Comparison of ENCODE assay signal across 8 cellular contexts in the genomic region with DNA sequence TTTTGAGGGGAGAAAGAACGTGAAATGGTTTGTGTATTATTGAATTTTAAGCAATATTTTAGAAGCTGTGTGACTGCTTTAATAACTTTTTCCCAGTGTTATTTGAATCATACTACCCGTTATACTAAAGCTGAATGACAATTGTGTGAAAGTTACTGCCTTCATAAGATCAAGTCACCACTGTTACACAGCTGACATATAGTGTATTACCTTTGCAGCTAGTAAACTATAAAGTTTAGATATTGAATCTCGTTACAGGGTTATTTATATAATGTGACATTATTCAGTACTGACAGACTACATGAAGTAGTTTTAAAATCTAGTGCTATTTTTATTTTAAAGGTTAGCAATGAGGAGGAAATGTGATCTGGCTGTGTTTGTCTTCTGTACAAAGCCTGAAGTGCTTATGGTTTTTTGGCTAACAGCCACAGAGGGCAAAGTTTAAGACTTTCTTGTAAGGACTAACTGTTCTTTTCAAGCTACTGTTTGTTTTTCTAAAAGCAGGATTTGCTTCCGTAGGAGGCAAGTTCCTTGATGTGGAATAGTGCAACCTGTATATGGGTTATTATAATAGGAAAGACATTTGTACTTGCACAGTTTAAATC.
DNase-seq lines count a peak whose midpoint lies in the region; ATAC-seq, FAIRE-seq and TF ChIP-seq lines count a peak whose summit lies in the region.
"Not testable (repeated sequence)": the region's sequence is repeated elsewhere in the genome, so short reads cannot be mapped to it uniquely, and the experiment has no call there.

No MANE protein-coding gene starts in this region.

- TF ChIP-seq POLR2A in right lobe of liver (IDR thresholded peaks at IDR 0.05); upper lobe of left lung (IDR thresholded peaks at IDR 0.05): not testable (repeated sequence)

- peak; percentile 53 for FAIRE-seq in frontal cortex (lab: Jason Lieb, UNC)

- ATAC-seq in right lobe of liver (peak; percentile 52 to 76 (median 61)), psoas muscle (peak; percentile 65 to 90 (median 76)), upper lobe of left lung (ENCODE audit: low FRiP score in 2 of 2) (peak in 1 of 2 donors; percentile 77)

- not testable (repeated sequence) for H3K36me3 ChIP-seq in SJCRH30, right lobe of liver
- H3K36me3 ChIP-seq in psoas muscle (ENCODE audit: insufficient read depth in 1 of 2, low read depth in 1 of 2) (peaks cover 0 to 19% of the 10 kb centered on the region in 2 donors), upper lobe of left lung (peaks cover 0 to 26% (median 4%) of the 10 kb centered on the region in 4 donors)

- peak in 2 of 4 donors; percentile 71 to 83 for TF ChIP-seq EP300 in upper lobe of left lung (IDR thresholded peaks at IDR 0.05)

- not testable (repeated sequence) for H3K27ac ChIP-seq in SJCRH30, right lobe of liver
- H3K27ac ChIP-seq in psoas muscle = peak overlapping the region; percentile 71
- H3K27ac ChIP-seq in upper lobe of left lung = peak overlapping the region; percentile 61 to 72 (median 69)

- H3K4me3 ChIP-seq in SJCRH30; choroid plexus epithelial cell (ENCODE audit: low read depth, low read length); right lobe of liver; upper lobe of left lung: not testable (repeated sequence)
- peak overlapping the region; percentile 9 for H3K4me3 ChIP-seq in psoas muscle

- peak; percentile 30 for DNase-seq in DMS53 treated with DMSO at 0.1 percent for 48 hours (lab: John Stamatoyannopoulos, UW; ENCODE audit: unreplicated experiment)
- peak; percentile 75 for DNase-seq in LoVo (ENCODE audit: low spot score)
- peak; percentile 30 to 65 for DNase-seq in SJCRH30
- peak; percentile 93 for DNase-seq in choroid plexus epithelial cell (ENCODE audit: low read depth)
- DNase-seq in frontal cortex (ENCODE audit: low spot score in 2 of 2); right lobe of liver; psoas muscle: not testable (repeated sequence)
- DNase-seq in upper lobe of left lung = peak in 1 of 2 donors; percentile 70

- WGBS in right lobe of liver (ENCODE audit: insufficient coverage, low coverage, low lambda C conversion rate, missing lambda C conversion rate) = 53% methylated on average over 4 of the region's 4 CpGs
- WGBS in psoas muscle, 3 donors = 23 to 35% (median 28%) methylated on average over 4 of the region's 4 CpGs
- WGBS in upper lobe of left lung, 2 donors = 32 to 45% methylated on average over 4 of the region's 4 CpGs

- H3K27me3 ChIP-seq in SJCRH30; right lobe of liver; psoas muscle (ENCODE audit: insufficient read depth in 3 of 3, low read length in 2 of 3); upper lobe of left lung: not testable (repeated sequence)

- not testable (repeated sequence) for TF ChIP-seq CTCF in choroid plexus epithelial cell (conservative IDR thresholded peaks at IDR 0.05; ENCODE audit: low read depth, low read length); right lobe of liver (IDR thresholded peaks at IDR 0.05); psoas muscle (IDR thresholded peaks at IDR 0.05); upper lobe of left lung (IDR thresholded peaks at IDR 0.05)

- H3K4me1 ChIP-seq in SJCRH30 = peaks cover 33% of the 10 kb centered on the region
- H3K4me1 ChIP-seq in right lobe of liver = not testable (repeated sequence)
- peaks cover 35% of the 10 kb centered on the region for H3K4me1 ChIP-seq in psoas muscle
- peaks cover 32 to 46% (median 37%) of the 10 kb centered on the region in 4 donors for H3K4me1 ChIP-seq in upper lobe of left lung

- intact Hi-C loops in right lobe of liver (cut with DNase I) = not testable (repeated sequence)
- intact Hi-C loops in psoas muscle (cut with DNase I) = loop anchor here (5.0 kb wide), 1 partner anchor 107 kb away; a partner anchor contains a TSS

- not testable (repeated sequence) for H3K9me3 ChIP-seq in SJCRH30 (replicated peaks); right lobe of liver; psoas muscle; upper lobe of left lung
